In genomic region chr11:33045551-33046255, GRCh38 we compare ENCODE assay signal across 1 cellular context.
TF ChIP-seq lines count a peak whose summit lies in the region.

No MANE protein-coding gene starts in this region.

TF ChIP-seq in K562, 482 proteins besides CTCF, POLR2A, EP300 and RAD21 (continued from another document):
- peak; percentile 78; the same call in 1 of the 2 replicates for TF ChIP-seq TRIM28 (IDR thresholded peaks at IDR 0.05)
